ENCODE assay signal across 22 cellular contexts in the genomic region with DNA sequence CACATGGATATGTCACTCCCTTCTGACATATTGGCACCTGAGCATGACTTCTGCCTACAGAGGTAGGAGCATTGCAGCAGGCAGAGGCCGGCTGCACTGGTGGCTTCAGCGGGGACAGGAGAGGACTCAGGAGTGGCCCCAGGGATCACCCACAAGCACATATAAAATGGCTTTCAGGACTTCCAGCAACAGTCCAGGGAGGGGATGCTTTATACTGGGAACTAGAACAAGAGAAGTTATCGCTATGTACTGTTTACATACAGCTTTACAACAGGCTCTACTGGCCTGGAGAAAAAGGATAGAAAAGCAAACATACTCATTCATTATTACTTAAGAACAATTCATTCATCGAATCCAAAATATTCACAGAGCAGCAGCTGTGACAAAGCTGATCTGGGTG.
DNase-seq lines count a peak whose midpoint lies in the region; ATAC-seq and FAIRE-seq lines count a peak whose summit lies in the region.
"Had no signal": no experiment of that assay in that cellular context is flagged by ENCODE, and none has a peak within 500 bp of the region (broad histone marks: within the 10 kb centered on the region; RNA-seq: fewer than 3 reads in every experiment).

No MANE protein-coding gene starts in this region.

- peaks cover 21% of the 10 kb centered on the region for H3K4me1 ChIP-seq in adipocyte (ENCODE audit: control insufficient read depth, insufficient read depth, low read length)
- H3K4me1 ChIP-seq in small intestine (ENCODE audit: control insufficient read depth in 2 of 2, insufficient read depth in 1 of 2, low read depth in 1 of 2, low read length in 1 of 2), result peaks cover 0 to 3% of the 10 kb centered on the region in 2 donors
- H3K4me1 ChIP-seq: A549 had no signal

- no peak overlapping the region for H3K27ac ChIP-seq in small intestine (ENCODE audit: low read depth in 1 of 2, low read length in 1 of 2)
- H3K27ac ChIP-seq: A549, RWPE1 had no signal

- FAIRE-seq in small intestine (lab: Jason Lieb, UNC), result no peak
- FAIRE-seq: A549, G401.6, GM19239 had no signal

- H3K9ac ChIP-seq in adipocyte (ENCODE audit: low read length), result peak overlapping the region; percentile 72
- H3K9ac ChIP-seq: SK-N-SH had no signal

- H3K4me3 ChIP-seq in adipocyte (ENCODE audit: low read length) (no peak overlapping the region), small intestine (ENCODE audit: low read depth in 1 of 2, low read length in 2 of 2) (no peak overlapping the region)
- H3K4me3 ChIP-seq: A549, MG63 had no signal

- WGBS in small intestine, 3 donors, result 26 to 57% (median 34%) methylated on average over 4 of the region's 4 CpGs

- H3K27me3 ChIP-seq in adipocyte (replicated peaks; ENCODE audit: control insufficient read depth, insufficient read depth, low read length), result peaks cover 7% of the 10 kb centered on the region
- no peaks in the 10 kb centered on the region for H3K27me3 ChIP-seq in small intestine (ENCODE audit: control insufficient read depth in 2 of 2, insufficient read depth in 2 of 2, low read length in 2 of 2)
- H3K27me3 ChIP-seq: MG63 had no signal

- H3K9me3 ChIP-seq in adipocyte (ENCODE audit: control insufficient read depth, low read length), result no peaks in the 10 kb centered on the region
- H3K9me3 ChIP-seq in small intestine (ENCODE audit: control insufficient read depth, low read depth), result no peaks in the 10 kb centered on the region
- H3K9me3 ChIP-seq: A549, MG63, SK-N-SH had no signal

- no peak for ATAC-seq in GM18870 (IDR thresholded peaks at IDR 0.05; ENCODE audit: unreplicated experiment)
- ATAC-seq: A549 had no signal

- peak; percentile 33 for DNase-seq in DMS153 (lab: John Stamatoyannopoulos, UW)
- peak; percentile 30 for DNase-seq in NCI-H146 treated with DMSO at 0.1 percent for 48 hours (lab: John Stamatoyannopoulos, UW; ENCODE audit: unreplicated experiment)
- no peak for DNase-seq in adipocyte (ENCODE audit: low read depth)
- DNase-seq in small intestine, result peak; percentile 18
- no peak for DNase-seq in C1 segment of cervical spinal cord (lab: John Stamatoyannopoulos, UW)
- DNase-seq in NCI-H82 (lab: John Stamatoyannopoulos, UW), result no peak
- no peak for DNase-seq in SKM-1 (lab: John Stamatoyannopoulos, UW; ENCODE audit: unreplicated experiment)
- DNase-seq: COR-L47; Kasumi-1; MG63; NCI-H1417 treated with DMSO at 0.1 percent for 48 hours; NCI-H1930; NCI-H2227 treated with DMSO at 0.1 percent for 48 hours; NCI-H526; NK-92 treated with Interleukin-12 subunit alpha and Interleukin-12 subunit beta, amount 100 ng/mL, for 24 hours; SHP77 treated with DMSO at 0.1 percent for 48 hours; SK-N-SH had no signal

- H3K36me3 ChIP-seq in adipocyte (ENCODE audit: control insufficient read depth, insufficient read depth, low read length, severe bottlenecking) (no peaks in the 10 kb centered on the region), small intestine (ENCODE audit: control insufficient read depth in 2 of 2, insufficient read depth in 2 of 2, low read length in 2 of 2) (no peaks in the 10 kb centered on the region)
- H3K36me3 ChIP-seq: MG63 had no signal

Comparison
In these comparisons a context has a peak if more than half of its experiments do, and no peak if none do; other contexts are left out.
1. DNase-seq: peak in DMS153 (single experiment), NCI-H146 treated with DMSO at 0.1 percent for 48 hours (single experiment) and small intestine (single experiment); none in adipocyte (single experiment), C1 segment of cervical spinal cord (0 of 14), NCI-H82 (single experiment) and SKM-1 (single experiment).